In the genomic region with DNA sequence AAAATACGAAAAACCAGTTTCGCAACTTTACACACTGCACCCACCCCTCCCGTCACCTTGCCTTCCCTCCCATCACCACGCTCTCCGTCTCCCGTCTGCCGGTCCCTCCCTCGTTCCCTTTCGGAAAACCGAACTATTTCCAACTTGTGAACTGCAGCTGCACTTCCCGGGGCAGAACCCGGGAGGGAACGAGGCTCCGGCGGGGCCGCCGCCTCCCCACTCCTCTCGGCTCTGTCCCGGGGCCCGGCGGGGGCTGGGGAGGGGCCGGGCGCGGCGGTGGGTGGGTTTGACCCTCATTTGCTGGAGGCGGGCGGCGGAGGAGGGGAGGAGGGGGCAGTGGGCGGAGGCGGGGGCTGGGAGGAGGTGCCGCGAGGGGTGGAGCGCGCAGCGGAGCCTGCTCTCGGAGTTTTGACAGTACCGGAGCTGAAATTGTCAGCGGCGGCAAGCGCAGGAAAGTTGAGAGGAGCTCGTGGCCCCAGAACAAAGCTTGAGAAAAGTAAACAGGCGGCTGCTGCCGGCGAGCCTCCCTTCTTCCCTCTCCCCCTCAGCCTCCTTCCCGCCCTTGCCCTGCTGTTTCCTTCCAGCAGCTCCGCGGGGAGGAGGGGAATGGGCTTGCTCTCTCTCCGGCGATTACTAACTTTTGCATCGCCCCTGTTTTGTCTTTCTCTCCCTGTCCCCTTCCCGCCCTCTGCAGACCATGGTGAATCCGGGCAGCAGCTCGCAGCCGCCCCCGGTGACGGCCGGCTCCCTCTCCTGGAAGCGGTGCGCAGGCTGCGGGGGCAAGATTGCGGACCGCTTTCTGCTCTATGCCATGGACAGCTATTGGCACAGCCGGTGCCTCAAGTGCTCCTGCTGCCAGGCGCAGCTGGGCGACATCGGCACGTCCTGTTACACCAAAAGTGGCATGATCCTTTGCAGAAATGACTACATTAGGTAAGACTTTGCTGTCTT, we compare ENCODE assay signal across 8 cellular contexts. TPM values are rescaled to one million over a fixed set of nuclear protein-coding genes. Genes with fewer than 3 reads are reported as not detected.
DNase-seq lines count a peak whose midpoint lies in the region; ATAC-seq and TF ChIP-seq lines count a peak whose summit lies in the region.

No MANE protein-coding gene starts in this region.

- peak overlapping the region; percentile 77 for H3K27ac ChIP-seq in Panc1 (ENCODE audit: low read length)
- H3K27ac ChIP-seq in suprapubic skin = peak overlapping the region; percentile 97

- CTCF ChIA-PET in Panc1 (lab: Charles Lee) = no interaction called here

- H3K4me1 ChIP-seq in Panc1 (ENCODE audit: control insufficient read depth, insufficient read depth, low read length) (peaks cover 54% of the 10 kb centered on the region), suprapubic skin (peaks cover 56% of the 10 kb centered on the region)

- peak overlapping the region; percentile 97 for H3K27ac Mint-ChIP-seq in natural killer cell treated with Interleukin-12 subunit alpha and Interleukin-12 subunit beta and Interleukin-15 and Interleukin-18, amount 100 ng/mL, for 72 hours

- POLR2A ChIA-PET in Panc1 (lab: Charles Lee) = no interaction called here

- in situ Hi-C loops in Panc1 (cut with HindIII; ENCODE audit: low pct_unique_long_range_greater_than_20kb, low sequenced_read_pairs) = no loop called here

- peak; percentile 67 for DNase-seq in NCI-H146 (lab: John Stamatoyannopoulos, UW)
- DNase-seq in NCI-H146 treated with DMSO at 0.1 percent for 48 hours (lab: John Stamatoyannopoulos, UW; ENCODE audit: unreplicated experiment) = no peak
- DNase-seq in Panc1 (ENCODE audit: low read depth, low spot score) = no peak
- peak; percentile 88 for DNase-seq in activated effector memory CD4-positive, alpha-beta T cell treated with anti-CD3 and anti-CD28 coated beads, Interleukin-2, amount 50 U/mL, for 16 hours
- peak; percentile 48 to 76 for DNase-seq in foreskin fibroblast
- peak; percentile 83 for DNase-seq in natural killer cell treated with Interleukin-12 subunit alpha and Interleukin-12 subunit beta and Interleukin-15 and Interleukin-18, amount 100 ng/mL, for 72 hours (ENCODE audit: low spot score)
- DNase-seq in suprapubic skin (ENCODE audit: low spot score in 2 of 2) = peak; percentile 87 to 94

- TF ChIP-seq CTCF in Panc1 (IDR thresholded peaks at IDR 0.05) (peak; percentile 41), foreskin fibroblast (IDR thresholded peaks at IDR 0.05; ENCODE audit: low read depth, low read length) (peak; percentile 25), suprapubic skin (IDR thresholded peaks at IDR 0.05) (no peak)

- no peaks in the 10 kb centered on the region for H3K9me3 Mint-ChIP-seq in natural killer cell treated with Interleukin-12 subunit alpha and Interleukin-12 subunit beta and Interleukin-15 and Interleukin-18, amount 100 ng/mL, for 72 hours

- peak overlapping the region; percentile 99 for H3K4me3 Mint-ChIP-seq in natural killer cell treated with Interleukin-12 subunit alpha and Interleukin-12 subunit beta and Interleukin-15 and Interleukin-18, amount 100 ng/mL, for 72 hours

- H3K36me3 ChIP-seq in Panc1 (ENCODE audit: control insufficient read depth, insufficient read depth, low read length) (no peaks in the 10 kb centered on the region; the same call in none of the 2 replicates), suprapubic skin (no peaks in the 10 kb centered on the region)

- H3K27me3 ChIP-seq in Panc1 (ENCODE audit: control insufficient read depth, insufficient read depth, low read length) (no peaks in the 10 kb centered on the region), suprapubic skin (no peaks in the 10 kb centered on the region)

- intact Hi-C loops in Panc1 (cut with micrococcal nuclease; ENCODE audit: unreplicated experiment) = no loop called here

- H3K4me3 ChIP-seq in Panc1 (ENCODE audit: low read depth in 2 of 2, low read length in 2 of 2) (peak overlapping the region; percentile 69 to 87), foreskin fibroblast (ENCODE audit: low read depth in 1 of 2, low read length in 2 of 2) (peak overlapping the region; percentile 74 to 80), suprapubic skin (peak overlapping the region; percentile 94)

- TF ChIP-seq POLR2A in suprapubic skin (IDR thresholded peaks at IDR 0.05) = peak in 1 of 2 donors; percentile 18

- no peak for TF ChIP-seq EP300 in suprapubic skin (IDR thresholded peaks at IDR 0.05)

- peaks cover 20% of the 10 kb centered on the region for H3K36me3 Mint-ChIP-seq in natural killer cell treated with Interleukin-12 subunit alpha and Interleukin-12 subunit beta and Interleukin-15 and Interleukin-18, amount 100 ng/mL, for 72 hours

- ATAC-seq in HG03354 (IDR thresholded peaks at IDR 0.05; ENCODE audit: poor library complexity, severe bottlenecking, unreplicated experiment) (peak; percentile 16), Panc1 (peak; percentile 59)
- peak; percentile 8 to 22 for ATAC-seq in natural killer cell treated with Interleukin-12 subunit alpha and Interleukin-12 subunit beta and Interleukin-15 and Interleukin-18, amount 100 ng/mL, for 72 hours

- peaks cover 47 to 67% of the 10 kb centered on the region in 2 donors for H3K4me1 Mint-ChIP-seq in natural killer cell treated with Interleukin-12 subunit alpha and Interleukin-12 subunit beta and Interleukin-15 and Interleukin-18, amount 100 ng/mL, for 72 hours (ENCODE audit: low read depth in 2 of 2)

- under 1% methylated on average over 65 of the region's 67 CpGs for WGBS in suprapubic skin

- no peaks in the 10 kb centered on the region for H3K9me3 ChIP-seq in Panc1 (ENCODE audit: control insufficient read depth, insufficient read depth, low read depth, low read length)
- H3K9me3 ChIP-seq in suprapubic skin = no peaks in the 10 kb centered on the region

- BruUV-seq in Panc1 (replicated peaks; lab: Mats Ljungman, UMichigan) = no TSS peak

- H3K27me3 Mint-ChIP-seq in natural killer cell treated with Interleukin-12 subunit alpha and Interleukin-12 subunit beta and Interleukin-15 and Interleukin-18, amount 100 ng/mL, for 72 hours = no peaks in the 10 kb centered on the region

RNA-seq across cellular contexts. Expression of gene LMO4, which starts 2.9 kb away (rescaled TPM):
- total RNA-seq in Panc1 (2021; ENCODE audit: unreplicated experiment) = 38.3 TPM
- polyA plus RNA-seq in Panc1 (2012; ENCODE audit: insufficient read length) = 37.9 TPM
- 10 to 100 TPM; 42.9 to 73.6 TPM for total RNA-seq in natural killer cell treated with Interleukin-12 subunit alpha and Interleukin-12 subunit beta and Interleukin-15 and Interleukin-18, amount 100 ng/mL, for 72 hours
- total RNA-seq in suprapubic skin = 10 to 100 TPM; 48.8 to 67.1 (median 52.2) TPM

Comparison
In these comparisons a context has a peak if more than half of its experiments do, and no peak if none do; other contexts are left out.
1. DNase-seq: peak in NCI-H146 (single experiment), activated effector memory CD4-positive, alpha-beta T cell treated with anti-CD3 and anti-CD28 coated beads, Interleukin-2, amount 50 U/mL, for 16 hours (single experiment), foreskin fibroblast (2 of 2), natural killer cell treated with Interleukin-12 subunit alpha and Interleukin-12 subunit beta and Interleukin-15 and Interleukin-18, amount 100 ng/mL, for 72 hours (single experiment) and suprapubic skin (2 of 2); none in NCI-H146 treated with DMSO at 0.1 percent for 48 hours (single experiment) and Panc1 (single experiment).
2. CTCF ChIP-seq: peak in Panc1 (single experiment) and foreskin fibroblast (single experiment); none in suprapubic skin (0 of 2).
3. Peak in every context shown above with its lines, with median percentiles within 50 percentile points of each other: ATAC-seq and H3K4me3 ChIP-seq.